1 cellular context compared by ENCODE assay signal in the genomic region with DNA sequence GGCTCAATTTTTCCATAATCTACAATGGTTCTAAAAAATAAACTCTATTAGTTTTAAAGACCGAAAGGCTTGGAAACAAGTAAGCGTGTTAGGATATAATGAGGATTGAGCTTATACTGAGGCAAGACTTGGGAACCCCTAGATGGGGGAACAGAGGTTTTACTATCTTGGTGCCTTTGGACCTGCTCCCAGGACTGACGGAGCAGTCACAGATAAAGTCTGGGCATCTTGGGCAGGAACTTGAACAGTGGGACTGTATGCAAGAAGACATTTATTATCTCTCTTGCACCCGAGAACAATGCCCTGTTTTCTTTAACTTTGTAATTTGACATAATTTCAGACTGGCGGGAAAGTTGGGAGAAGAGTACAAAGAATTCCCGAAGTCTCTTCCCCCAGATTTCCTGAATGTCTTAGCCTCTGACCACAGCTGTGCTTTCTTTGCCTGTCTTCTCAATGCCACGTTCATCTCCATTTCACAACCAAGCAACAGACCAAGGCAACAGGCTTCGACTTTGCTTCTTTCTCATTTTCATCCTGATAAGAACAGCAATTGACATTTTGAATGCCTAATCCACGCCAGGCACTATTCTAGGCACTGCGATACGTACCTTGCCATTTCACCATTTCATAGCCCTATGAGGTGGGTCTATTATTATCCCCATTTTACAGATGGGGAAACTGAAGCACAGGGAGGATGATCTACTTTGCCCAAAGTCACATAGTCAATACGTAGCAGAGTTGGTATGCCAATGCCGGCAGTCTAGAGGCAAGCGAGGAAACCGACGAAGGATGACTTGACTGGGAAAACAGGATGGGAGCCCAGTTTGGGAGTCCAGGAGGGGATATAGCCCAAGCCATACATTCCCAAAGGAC.
TF ChIP-seq lines count a peak whose summit lies in the region.

No MANE protein-coding gene starts in this region.

TF ChIP-seq in IMR-90, 13 proteins besides CTCF, POLR2A, EP300 and RAD21:
- TF ChIP-seq BHLHE40 (IDR thresholded peaks at IDR 0.05; ENCODE audit: low read depth, low read length) (no peak), MAZ (IDR thresholded peaks at IDR 0.05; ENCODE audit: borderline replicate concordance, low read depth, low read length) (no peak), MAFK (IDR thresholded peaks at IDR 0.05; ENCODE audit: low read depth, low read length) (no peak), SMC3 (IDR thresholded peaks at IDR 0.05; ENCODE audit: low read depth, low read length) (no peak), NFE2L2 (IDR thresholded peaks at IDR 0.05; ENCODE audit: low read depth, low read length) (no peak), CEBPB (IDR thresholded peaks at IDR 0.05; ENCODE audit: low read depth, low read length) (no peak), RCOR1 (IDR thresholded peaks at IDR 0.05; ENCODE audit: insufficient replicate concordance, low read length) (no peak), CHD1 (IDR thresholded peaks at IDR 0.05; ENCODE audit: low read depth, low read length) (no peak), MXI1 (IDR thresholded peaks at IDR 0.05; ENCODE audit: borderline replicate concordance, low read depth, low read length) (no peak), FOS (IDR thresholded peaks at IDR 0.05; ENCODE audit: low read depth, low read length) (no peak), RFX5 (IDR thresholded peaks at IDR 0.05; ENCODE audit: low read depth, low read length) (no peak)
- TF ChIP-seq, protein P1, sequence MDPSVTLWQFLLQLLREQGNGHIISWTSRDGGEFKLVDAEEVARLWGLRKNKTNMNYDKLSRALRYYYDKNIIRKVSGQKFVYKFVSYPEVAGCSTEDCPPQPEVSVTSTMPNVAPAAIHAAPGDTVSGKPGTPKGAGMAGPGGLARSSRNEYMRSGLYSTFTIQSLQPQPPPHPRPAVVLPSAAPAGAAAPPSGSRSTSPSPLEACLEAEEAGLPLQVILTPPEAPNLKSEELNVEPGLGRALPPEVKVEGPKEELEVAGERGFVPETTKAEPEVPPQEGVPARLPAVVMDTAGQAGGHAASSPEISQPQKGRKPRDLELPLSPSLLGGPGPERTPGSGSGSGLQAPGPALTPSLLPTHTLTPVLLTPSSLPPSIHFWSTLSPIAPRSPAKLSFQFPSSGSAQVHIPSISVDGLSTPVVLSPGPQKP (IDR thresholded peaks at IDR 0.05; ENCODE audit: borderline replicate concordance, low read depth, low read length), result no peak
- TF ChIP-seq, protein P2, sequence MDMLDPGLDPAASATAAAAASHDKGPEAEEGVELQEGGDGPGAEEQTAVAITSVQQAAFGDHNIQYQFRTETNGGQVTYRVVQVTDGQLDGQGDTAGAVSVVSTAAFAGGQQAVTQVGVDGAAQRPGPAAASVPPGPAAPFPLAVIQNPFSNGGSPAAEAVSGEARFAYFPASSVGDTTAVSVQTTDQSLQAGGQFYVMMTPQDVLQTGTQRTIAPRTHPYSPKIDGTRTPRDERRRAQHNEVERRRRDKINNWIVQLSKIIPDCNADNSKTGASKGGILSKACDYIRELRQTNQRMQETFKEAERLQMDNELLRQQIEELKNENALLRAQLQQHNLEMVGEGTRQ (IDR thresholded peaks at IDR 0.05; ENCODE audit: low read depth, low read length), result no peak
